Comparison of ENCODE assay signal across 26 cellular contexts in the genomic region with DNA sequence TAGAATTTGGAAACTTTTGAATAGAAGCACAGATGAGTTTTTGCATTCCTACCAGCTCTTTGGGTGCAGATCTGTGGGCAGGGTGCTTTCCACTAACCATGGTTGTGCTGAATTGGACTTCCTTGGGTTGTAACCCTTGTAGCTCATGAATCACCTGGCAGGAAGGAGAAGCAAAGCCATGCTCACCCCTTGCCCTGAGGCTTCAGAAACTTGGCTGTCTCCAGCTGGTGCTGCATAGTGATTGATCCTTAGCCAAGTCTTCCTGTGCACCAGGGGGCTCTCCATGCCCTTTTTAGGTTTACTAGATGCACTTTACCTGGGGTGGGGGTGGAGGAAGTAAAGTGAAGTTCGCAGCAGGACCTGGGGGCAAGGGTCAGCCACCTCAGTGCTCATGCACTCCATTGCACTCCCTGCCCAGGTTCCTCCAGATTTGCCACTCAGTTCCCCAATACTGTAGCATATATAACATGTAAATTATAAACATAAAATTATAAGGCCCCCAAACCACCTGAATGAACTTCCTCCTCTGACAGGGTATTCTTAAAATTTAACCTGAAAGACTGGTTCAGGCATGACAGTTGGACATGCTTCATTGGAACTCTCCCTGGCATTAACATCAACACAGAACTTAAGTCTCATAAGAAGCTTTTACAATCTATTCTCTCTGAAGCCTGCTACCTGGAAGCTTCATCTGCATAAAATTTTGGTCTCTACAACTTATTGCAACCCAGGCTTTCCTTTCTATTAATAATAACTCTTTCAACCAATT. TPM values are rescaled to one million over a fixed set of nuclear protein-coding genes. Genes with fewer than 3 reads are reported as not detected.
DNase-seq lines count a peak whose midpoint lies in the region; ATAC-seq, FAIRE-seq and TF ChIP-seq lines count a peak whose summit lies in the region.
"Had no signal": no experiment of that assay in that cellular context is flagged by ENCODE, and none has a peak within 500 bp of the region (broad histone marks: within the 10 kb centered on the region; RNA-seq: fewer than 3 reads in every experiment).

No MANE protein-coding gene starts in this region.

- no peaks in the 10 kb centered on the region for H3K36me3 Mint-ChIP-seq in naive B cell
- H3K36me3 Mint-ChIP-seq: IgD-negative memory B cell, mesothelial cell of epicardium, type B pancreatic cell had no signal

- no peak for TF ChIP-seq CTCF in D721Med (IDR thresholded peaks at IDR 0.05; ENCODE audit: insufficient read depth, missing control alignments)

- H3K4me3 Mint-ChIP-seq in naive B cell: no peak overlapping the region
- H3K4me3 Mint-ChIP-seq: central memory CD8-positive, alpha-beta T cell; H9; IgD-negative memory B cell; mesothelial cell of epicardium; neural crest cell; type B pancreatic cell had no signal

- no peaks in the 10 kb centered on the region for H3K9me3 ChIP-seq in effector memory CD4-positive, alpha-beta T cell (ENCODE audit: control insufficient read depth, low read length)
- H3K9me3 ChIP-seq: BE2C had no signal

- peaks cover 0 to 6% (median 0%) of the 10 kb centered on the region in 7 donors for H3K9me3 Mint-ChIP-seq in naive B cell
- H3K9me3 Mint-ChIP-seq: central memory CD8-positive, alpha-beta T cell; H9; neural crest cell; type B pancreatic cell had no signal

- no peak overlapping the region for H3K27ac ChIP-seq in effector memory CD4-positive, alpha-beta T cell (ENCODE audit: insufficient read depth, low read length, poor library complexity, severe bottlenecking)
- H3K27ac ChIP-seq: SK-N-MC had no signal

- FAIRE-seq in D721Med (lab: Jason Lieb, UNC): no peak

- ATAC-seq in GM19023 (IDR thresholded peaks at IDR 0.05; ENCODE audit: unreplicated experiment): peak; percentile 54
- peak; percentile 47 for ATAC-seq in HG02642 (IDR thresholded peaks at IDR 0.05; ENCODE audit: poor library complexity, unreplicated experiment)
- peak; percentile 21 to 28 for ATAC-seq in naive B cell (ENCODE audit: low read depth in 2 of 2)
- no peak for ATAC-seq in GM21526 (IDR thresholded peaks at IDR 0.05; ENCODE audit: low FRiP score, unreplicated experiment)
- ATAC-seq: left cardiac atrium had no signal

- peak overlapping the region in 1 of 6 donors; percentile 6 for H3K27ac Mint-ChIP-seq in naive B cell
- H3K27ac Mint-ChIP-seq: H9, IgD-negative memory B cell, mesothelial cell of epicardium, type B pancreatic cell had no signal

- no peaks in the 10 kb centered on the region for H3K27me3 ChIP-seq in effector memory CD4-positive, alpha-beta T cell (replicated peaks; ENCODE audit: control insufficient read depth, insufficient read depth, low read length, poor library complexity, severe bottlenecking)
- H3K27me3 ChIP-seq: BE2C had no signal

- H3K36me3 ChIP-seq in effector memory CD4-positive, alpha-beta T cell (ENCODE audit: control insufficient read depth, insufficient read depth, low read length): no peaks in the 10 kb centered on the region
- H3K36me3 ChIP-seq: BE2C had no signal

- H3K4me1 Mint-ChIP-seq in naive B cell: peaks cover 11 to 23% (median 23%) of the 10 kb centered on the region in 3 donors
- H3K4me1 Mint-ChIP-seq: central memory CD8-positive, alpha-beta T cell; neural crest cell had no signal

- H3K4me3 ChIP-seq in effector memory CD4-positive, alpha-beta T cell (ENCODE audit: insufficient read depth, low read depth, low read length, poor library complexity, severe bottlenecking): no peak overlapping the region
- H3K4me3 ChIP-seq: SK-N-MC had no signal

- no peaks in the 10 kb centered on the region for H3K4me1 ChIP-seq in effector memory CD4-positive, alpha-beta T cell (ENCODE audit: control insufficient read depth, insufficient read depth, low read length, poor library complexity, severe bottlenecking)
- H3K4me1 ChIP-seq: BE2C had no signal

- DNase-seq in RPMI8226 (peak; percentile 13), naive B cell (no peak), NCI-H345 treated with DMSO at 0.1 percent for 48 hours (lab: John Stamatoyannopoulos, UW; ENCODE audit: unreplicated experiment) (no peak), D721Med (ENCODE audit: insufficient read length, low spot score) (no peak)
- DNase-seq in effector memory CD4-positive, alpha-beta T cell: no peak
- DNase-seq: activated CD8-positive, alpha-beta memory T cell treated with anti-CD3 and anti-CD28 coated beads, Interleukin-2, amount 50 U/mL, for 4 hours; activated effector memory CD4-positive, alpha-beta T cell treated with anti-CD3 and anti-CD28 coated beads, Interleukin-2, amount 50 U/mL, for 16 hours; amniotic stem cell; BE2C; effector CD8-positive, alpha-beta T cell; H9; hippocampal formation; left cardiac atrium; NCI-H526; OCI-M1; stimulated activated naive CD4-positive, alpha-beta T cell treated with Interleukin-2 at 50 U/mL for 16 hours; T-helper 9 cell had no signal

- H3K27me3 Mint-ChIP-seq in naive B cell: peaks cover 0 to 7% (median 3%) of the 10 kb centered on the region in 3 donors

RNA-seq across cellular contexts. Expression of gene IFNA14, which starts 25.8 kb away (rescaled TPM):
- not detected for polyA plus RNA-seq in naive B cell (ENCODE audit: low read depth in 6 of 6)
- polyA plus RNA-seq: IgD-negative memory B cell had no signal

RNA-seq across cellular contexts. Expression of gene IFNA17, which starts 37.6 kb away (rescaled TPM):
- not detected for polyA plus RNA-seq in naive B cell (ENCODE audit: low read depth in 6 of 6)
- polyA plus RNA-seq: IgD-negative memory B cell had no signal

RNA-seq across cellular contexts. Expression of gene IFNA5, which starts 39.5 kb away (rescaled TPM):
- not detected for polyA plus RNA-seq in naive B cell (ENCODE audit: low read depth in 6 of 6)
- polyA plus RNA-seq: IgD-negative memory B cell had no signal

RNA-seq across cellular contexts. Expression of gene IFNA16, which starts 48.5 kb away (rescaled TPM):
- not detected for polyA plus RNA-seq in naive B cell (ENCODE audit: low read depth in 6 of 6)
- polyA plus RNA-seq: IgD-negative memory B cell had no signal

RNA-seq across cellular contexts. Expression of gene IFNA10, which starts 58.7 kb away (rescaled TPM):
- polyA plus RNA-seq in naive B cell (ENCODE audit: low read depth in 6 of 6): not detected
- polyA plus RNA-seq: IgD-negative memory B cell had no signal
